Comparison of ENCODE assay signal across 1 cellular context in genomic region chr4:10162341-10163000, GRCh38.
A peak's percentile ranks its signal among the peaks of the same experiment; 100 is the strongest.
TF ChIP-seq lines count a peak whose summit lies in the region.

No MANE protein-coding gene starts in this region.

TF ChIP-seq in HepG2, 621 proteins besides CTCF, POLR2A, EP300 and RAD21:
- TF ChIP-seq AKNA (CRISPR knock-in tag; IDR thresholded peaks at IDR 0.05; ENCODE audit: borderline replicate concordance): no peak
- TF ChIP-seq EHMT2 (IDR thresholded peaks at IDR 0.05; ENCODE audit: borderline replicate concordance, low read depth, low read length): peak; percentile 28; the same call in 1 of the 2 replicates
- TF ChIP-seq, protein P1, sequence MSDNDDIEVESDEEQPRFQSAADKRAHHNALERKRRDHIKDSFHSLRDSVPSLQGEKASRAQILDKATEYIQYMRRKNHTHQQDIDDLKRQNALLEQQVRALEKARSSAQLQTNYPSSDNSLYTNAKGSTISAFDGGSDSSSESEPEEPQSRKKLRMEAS (IDR thresholded peaks at IDR 0.05): 0 out of 2 replicates have a peak, but pooled peaks have one; percentile 8
- peak; percentile 83 for TF ChIP-seq HNF4A (CRISPR knock-in tag; IDR thresholded peaks at IDR 0.05)
- peak; percentile 88 for TF ChIP-seq CEBPB (IDR thresholded peaks at IDR 0.05; ENCODE audit: borderline replicate concordance, low read depth, low read length)
- TF ChIP-seq TFE3 (CRISPR knock-in tag; IDR thresholded peaks at IDR 0.05): peak; percentile 42; the same call in 1 of the 2 replicates
- no peak for TF ChIP-seq KDM4B (CRISPR knock-in tag; IDR thresholded peaks at IDR 0.05)
- TF ChIP-seq ZNF331 (CRISPR knock-in tag; IDR thresholded peaks at IDR 0.05): peak; percentile 36; the same call in 1 of the 2 replicates
- TF ChIP-seq, protein P2, sequence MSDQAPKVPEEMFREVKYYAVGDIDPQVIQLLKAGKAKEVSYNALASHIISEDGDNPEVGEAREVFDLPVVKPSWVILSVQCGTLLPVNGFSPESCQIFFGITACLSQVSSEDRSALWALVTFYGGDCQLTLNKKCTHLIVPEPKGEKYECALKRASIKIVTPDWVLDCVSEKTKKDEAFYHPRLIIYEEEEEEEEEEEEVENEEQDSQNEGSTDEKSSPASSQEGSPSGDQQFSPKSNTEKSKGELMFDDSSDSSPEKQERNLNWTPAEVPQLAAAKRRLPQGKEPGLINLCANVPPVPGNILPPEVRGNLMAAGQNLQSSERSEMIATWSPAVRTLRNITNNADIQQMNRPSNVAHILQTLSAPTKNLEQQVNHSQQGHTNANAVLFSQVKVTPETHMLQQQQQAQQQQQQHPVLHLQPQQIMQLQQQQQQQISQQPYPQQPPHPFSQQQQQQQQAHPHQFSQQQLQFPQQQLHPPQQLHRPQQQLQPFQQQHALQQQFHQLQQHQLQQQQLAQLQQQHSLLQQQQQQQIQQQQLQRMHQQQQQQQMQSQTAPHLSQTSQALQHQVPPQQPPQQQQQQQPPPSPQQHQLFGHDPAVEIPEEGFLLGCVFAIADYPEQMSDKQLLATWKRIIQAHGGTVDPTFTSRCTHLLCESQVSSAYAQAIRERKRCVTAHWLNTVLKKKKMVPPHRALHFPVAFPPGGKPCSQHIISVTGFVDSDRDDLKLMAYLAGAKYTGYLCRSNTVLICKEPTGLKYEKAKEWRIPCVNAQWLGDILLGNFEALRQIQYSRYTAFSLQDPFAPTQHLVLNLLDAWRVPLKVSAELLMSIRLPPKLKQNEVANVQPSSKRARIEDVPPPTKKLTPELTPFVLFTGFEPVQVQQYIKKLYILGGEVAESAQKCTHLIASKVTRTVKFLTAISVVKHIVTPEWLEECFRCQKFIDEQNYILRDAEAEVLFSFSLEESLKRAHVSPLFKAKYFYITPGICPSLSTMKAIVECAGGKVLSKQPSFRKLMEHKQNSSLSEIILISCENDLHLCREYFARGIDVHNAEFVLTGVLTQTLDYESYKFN (CRISPR knock-in tag; conservative IDR thresholded peaks at IDR 0.05): peak; percentile 35; the same call in 1 of the 2 replicates
- TF ChIP-seq GATAD2A (CRISPR knock-in tag; IDR thresholded peaks at IDR 0.05): peak; percentile 45; the same call in 1 of the 2 replicates
- TF ChIP-seq GATAD1 (CRISPR knock-in tag; IDR thresholded peaks at IDR 0.05): no peak
- peak; percentile 85 for TF ChIP-seq ZBTB43 (CRISPR knock-in tag; conservative IDR thresholded peaks at IDR 0.05)
- peak; percentile 98 for TF ChIP-seq ARNTL (CRISPR knock-in tag; IDR thresholded peaks at IDR 0.05)
- TF ChIP-seq BHLHE40 (IDR thresholded peaks at IDR 0.05; ENCODE audit: low read length): 0 out of 2 replicates have a peak, but pooled peaks have one; percentile 56
- TF ChIP-seq TRAFD1 (CRISPR knock-in tag; IDR thresholded peaks at IDR 0.05; ENCODE audit: borderline replicate concordance): no peak
- TF ChIP-seq USF2 (IDR thresholded peaks at IDR 0.05; ENCODE audit: low read depth, low read length): peak; percentile 55; the same call in 1 of the 2 replicates
- TF ChIP-seq USF2 (CRISPR knock-in tag; IDR thresholded peaks at IDR 0.05; ENCODE audit: borderline replicate concordance): no peak
- peak; percentile 62; the same call in 1 of the 2 replicates for TF ChIP-seq CEBPG (CRISPR knock-in tag; IDR thresholded peaks at IDR 0.05)
- TF ChIP-seq, protein P3, sequence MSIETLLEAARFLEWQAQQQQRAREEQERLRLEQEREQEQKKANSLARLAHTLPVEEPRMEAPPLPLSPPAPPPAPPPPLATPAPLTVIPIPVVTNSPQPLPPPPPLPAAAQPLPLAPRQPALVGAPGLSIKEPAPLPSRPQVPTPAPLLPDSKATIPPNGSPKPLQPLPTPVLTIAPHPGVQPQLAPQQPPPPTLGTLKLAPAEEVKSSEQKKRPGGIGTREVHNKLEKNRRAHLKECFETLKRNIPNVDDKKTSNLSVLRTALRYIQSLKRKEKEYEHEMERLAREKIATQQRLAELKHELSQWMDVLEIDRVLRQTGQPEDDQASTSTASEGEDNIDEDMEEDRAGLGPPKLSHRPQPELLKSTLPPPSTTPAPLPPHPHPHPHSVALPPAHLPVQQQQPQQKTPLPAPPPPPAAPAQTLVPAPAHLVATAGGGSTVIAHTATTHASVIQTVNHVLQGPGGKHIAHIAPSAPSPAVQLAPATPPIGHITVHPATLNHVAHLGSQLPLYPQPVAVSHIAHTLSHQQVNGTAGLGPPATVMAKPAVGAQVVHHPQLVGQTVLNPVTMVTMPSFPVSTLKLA (IDR thresholded peaks at IDR 0.05): peak; percentile 94
- TF ChIP-seq SPEN (CRISPR knock-in tag; IDR thresholded peaks at IDR 0.05; ENCODE audit: low read depth): peak; percentile 47; the same call in 1 of the 2 replicates
